ENCODE assay signal across 35 cellular contexts in genomic region chr6:149492798-149493165, GRCh38. TPM values are rescaled to one million over a fixed set of nuclear protein-coding genes. Genes with fewer than 3 reads are reported as not detected.
DNase-seq lines count a peak whose midpoint lies in the region; ATAC-seq, FAIRE-seq and TF ChIP-seq lines count a peak whose summit lies in the region.
"Had no signal": no experiment of that assay in that cellular context is flagged by ENCODE, and none has a peak within 500 bp of the region (broad histone marks: within the 10 kb centered on the region; RNA-seq: fewer than 3 reads in every experiment).

No MANE protein-coding gene starts in this region.

- H4K20me1 ChIP-seq in HepG2 (ENCODE audit: insufficient read depth, low read length): no peaks in the 10 kb centered on the region

- H3K36me3 ChIP-seq in HepG2 (replicated peaks in 1 of 2; ENCODE audit: control insufficient read depth in 1 of 2, insufficient read depth in 2 of 2, low read length in 2 of 2): no peaks in the 10 kb centered on the region
- no peaks in the 10 kb centered on the region for H3K36me3 ChIP-seq in right lobe of liver
- H3K36me3 ChIP-seq in endodermal cell (ENCODE audit: control insufficient read depth, insufficient read depth, low read length): no peaks in the 10 kb centered on the region
- H3K36me3 ChIP-seq: heart right ventricle, neural progenitor cell, Peyer's patch, upper lobe of left lung had no signal

- no peak overlapping the region for H3K4me3 ChIP-seq in HepG2 (replicated peaks in 1 of 3; ENCODE audit: insufficient read depth in 1 of 3, low read depth in 2 of 3, low read length in 3 of 3)
- H3K4me3 ChIP-seq in right lobe of liver: no peak overlapping the region
- no peak overlapping the region for H3K4me3 ChIP-seq in endodermal cell (ENCODE audit: low read length)
- H3K4me3 ChIP-seq: heart right ventricle, neural progenitor cell, Peyer's patch, smooth muscle cell, upper lobe of left lung had no signal

- no peak overlapping the region for H3K9ac ChIP-seq in HepG2 (ENCODE audit: insufficient read depth, low read depth, low read length)
- H3K9ac ChIP-seq in endodermal cell (ENCODE audit: extremely low read depth, low read length, poor library complexity, severe bottlenecking): no peak overlapping the region
- H3K9ac ChIP-seq: KMS-11, neural progenitor cell, parathyroid adenoma had no signal

- peaks cover 87% of the 10 kb centered on the region for H3K4me1 Mint-ChIP-seq in activated CD4-positive, alpha-beta T cell treated with anti-CD3 and anti-CD28 coated beads for 36 hours
- H3K4me1 Mint-ChIP-seq in activated naive CD8-positive, alpha-beta T cell treated with anti-CD3 and anti-CD28 coated beads, Interleukin-2, amount 10 ng/mL, durations not matched to agents 7 days and 5 days: peaks cover 32% of the 10 kb centered on the region
- H3K4me1 Mint-ChIP-seq in endodermal cell (no peaks in the 10 kb centered on the region), glutamatergic neuron (ENCODE audit: low read depth, unreplicated experiment) (no peaks in the 10 kb centered on the region)
- H3K4me1 Mint-ChIP-seq: neural progenitor cell had no signal

- TF ChIP-seq EP300 in HepG2 (IDR thresholded peaks at IDR 0.05; ENCODE audit: low read depth in 2 of 2, low read length in 2 of 2): no peak
- TF ChIP-seq EP300 in HepG2 (CRISPR knock-in tag; IDR thresholded peaks at IDR 0.05; ENCODE audit: borderline replicate concordance): no peak

- TF ChIP-seq POLR2A in HepG2 (IDR thresholded peaks at IDR 0.05; ENCODE audit: insufficient read depth in 1 of 2, low read depth in 2 of 2, low read length in 2 of 2): no peak
- TF ChIP-seq POLR2A in right lobe of liver (IDR thresholded peaks at IDR 0.05): no peak

- no peak for FAIRE-seq in HepG2 (lab: Jason Lieb, UNC)
- FAIRE-seq: bronchial epithelial cell, colon, GM12892, HTR-8/SVneo had no signal

- no peak for TF ChIP-seq RAD21 in HepG2 (CRISPR knock-in tag; IDR thresholded peaks at IDR 0.05)

- H3K27ac ChIP-seq in HepG2 (ENCODE audit: extremely low read length, insufficient read depth, low read length) (no peak overlapping the region), right lobe of liver (no peak overlapping the region), endodermal cell (ENCODE audit: low read depth, low read length) (no peak overlapping the region)
- H3K27ac ChIP-seq: 22Rv1, heart right ventricle, KMS-11, neural progenitor cell, parathyroid adenoma, Peyer's patch, upper lobe of left lung had no signal

- no peaks in the 10 kb centered on the region for H3K27me3 ChIP-seq in HepG2 (ENCODE audit: control insufficient read depth in 1 of 2, insufficient read depth in 2 of 2, low read length in 2 of 2)
- H3K27me3 ChIP-seq in right lobe of liver: no peaks in the 10 kb centered on the region
- no peaks in the 10 kb centered on the region for H3K27me3 ChIP-seq in endodermal cell (ENCODE audit: control insufficient read depth, insufficient read depth, low read length, poor library complexity, severe bottlenecking)
- H3K27me3 ChIP-seq: heart right ventricle, neural progenitor cell, Peyer's patch, upper lobe of left lung had no signal

- H3K9me3 ChIP-seq in HepG2 (ENCODE audit: low read length) (no peaks in the 10 kb centered on the region), right lobe of liver (no peaks in the 10 kb centered on the region), endodermal cell (ENCODE audit: control insufficient read depth, low read length) (no peaks in the 10 kb centered on the region)
- H3K9me3 ChIP-seq: heart right ventricle, Peyer's patch, upper lobe of left lung had no signal

- 88% methylated on average over 3 of the region's 3 CpGs for WGBS in HepG2 (ENCODE audit: low lambda C conversion rate)
- WGBS in right lobe of liver (ENCODE audit: insufficient coverage, low coverage, low lambda C conversion rate, missing lambda C conversion rate): 90% methylated on average over 3 of the region's 3 CpGs
- WGBS in endodermal cell (ENCODE audit: insufficient coverage in 1 of 2, insufficient read length in 1 of 2), 2 experiments: 95 to 100% methylated on average over 1 to 3 of the region's 3 CpGs

- no peak for DNase-seq in activated CD4-positive, alpha-beta T cell treated with anti-CD3 and anti-CD28 coated beads for 36 hours
- DNase-seq in activated CD4-positive, alpha-beta T cell treated with anti-CD3 and anti-CD28 coated beads for 48 hours: no peak
- DNase-seq in HepG2 (ENCODE audit: low spot score): no peak
- no peak for DNase-seq in right lobe of liver
- no peak for DNase-seq in activated naive CD8-positive, alpha-beta T cell treated with anti-CD3 and anti-CD28 coated beads, Interleukin-2, amount 10 ng/mL, durations not matched to agents 7 days and 5 days
- no peak for DNase-seq in endodermal cell
- DNase-seq in NCI-H2227 (lab: John Stamatoyannopoulos, UW; ENCODE audit: unreplicated experiment): no peak
- no peak for DNase-seq in glutamatergic neuron
- DNase-seq: DMS 273 treated with DMSO at 0.1 percent for 48 hours; effector CD8-positive, alpha-beta T cell; EL; erythroblast; GOT3; heart right ventricle; HFFc6; MM.1S; NCI-H1417 treated with DMSO at 0.1 percent for 48 hours; NCI-H2081; NCI-H226; NCI-H69; Peyer's patch; SIG-M5; substantia nigra; upper lobe of left lung had no signal

- H3K27ac Mint-ChIP-seq in activated CD4-positive, alpha-beta T cell treated with anti-CD3 and anti-CD28 coated beads for 36 hours: peak overlapping the region; percentile 92
- H3K27ac Mint-ChIP-seq in activated naive CD8-positive, alpha-beta T cell treated with anti-CD3 and anti-CD28 coated beads, Interleukin-2, amount 10 ng/mL, durations not matched to agents 7 days and 5 days: peak overlapping the region; percentile 53
- no peak overlapping the region for H3K27ac Mint-ChIP-seq in endodermal cell
- H3K27ac Mint-ChIP-seq in glutamatergic neuron (ENCODE audit: unreplicated experiment): no peak overlapping the region
- H3K27ac Mint-ChIP-seq: HFFc6, neural progenitor cell had no signal

- no peaks in the 10 kb centered on the region for H3K79me2 ChIP-seq in HepG2 (ENCODE audit: insufficient read depth, low read length)
- H3K79me2 ChIP-seq: parathyroid adenoma had no signal

- no peak for TF ChIP-seq CTCF in HepG2 (CRISPR knock-in tag; IDR thresholded peaks at IDR 0.05)
- no peak for TF ChIP-seq CTCF in right lobe of liver (IDR thresholded peaks at IDR 0.05)
- TF ChIP-seq CTCF in endodermal cell (conservative IDR thresholded peaks at IDR 0.05): no peak
- TF ChIP-seq CTCF in glutamatergic neuron (IDR thresholded peaks at IDR 0.05; ENCODE audit: partially characterized antibody, unreplicated experiment): no peak

- H3K4me1 ChIP-seq in HepG2 (ENCODE audit: insufficient read depth, low read length) (peaks cover 39% of the 10 kb centered on the region), right lobe of liver (no peaks in the 10 kb centered on the region), endodermal cell (ENCODE audit: control insufficient read depth, insufficient read depth, low read length) (no peaks in the 10 kb centered on the region)
- H3K4me1 ChIP-seq: neural progenitor cell, parathyroid adenoma, Peyer's patch, upper lobe of left lung had no signal

- ATAC-seq in activated CD4-positive, alpha-beta T cell treated with anti-CD3 and anti-CD28 coated beads for 36 hours: no peak
- ATAC-seq in HepG2 (peak; percentile 23; the same call in 1 of the 3 replicates), right lobe of liver (no peak)
- ATAC-seq in activated naive CD8-positive, alpha-beta T cell treated with anti-CD3 and anti-CD28 coated beads, Interleukin-2, amount 10 ng/mL, durations not matched to agents 7 days and 5 days (ENCODE audit: low read depth): no peak
- ATAC-seq: heart right ventricle had no signal

- no peak overlapping the region for H3K4me3 Mint-ChIP-seq in activated CD4-positive, alpha-beta T cell treated with anti-CD3 and anti-CD28 coated beads for 36 hours
- no peak overlapping the region for H3K4me3 Mint-ChIP-seq in activated naive CD8-positive, alpha-beta T cell treated with anti-CD3 and anti-CD28 coated beads, Interleukin-2, amount 10 ng/mL, durations not matched to agents 7 days and 5 days
- H3K4me3 Mint-ChIP-seq in endodermal cell (no peak overlapping the region), glutamatergic neuron (ENCODE audit: unreplicated experiment) (no peak overlapping the region)
- H3K4me3 Mint-ChIP-seq: HFFc6, neural progenitor cell had no signal

- H3K27me3 Mint-ChIP-seq in activated CD4-positive, alpha-beta T cell treated with anti-CD3 and anti-CD28 coated beads for 36 hours: no peaks in the 10 kb centered on the region
- no peaks in the 10 kb centered on the region for H3K27me3 Mint-ChIP-seq in activated naive CD8-positive, alpha-beta T cell treated with anti-CD3 and anti-CD28 coated beads, Interleukin-2, amount 10 ng/mL, durations not matched to agents 7 days and 5 days
- H3K27me3 Mint-ChIP-seq in endodermal cell (ENCODE audit: insufficient read depth) (no peaks in the 10 kb centered on the region), glutamatergic neuron (ENCODE audit: unreplicated experiment) (peaks cover 2% of the 10 kb centered on the region)

- H3K36me3 Mint-ChIP-seq in activated CD4-positive, alpha-beta T cell treated with anti-CD3 and anti-CD28 coated beads for 36 hours (ENCODE audit: low read depth): peaks cover 10% of the 10 kb centered on the region
- peaks cover 7% of the 10 kb centered on the region for H3K36me3 Mint-ChIP-seq in activated naive CD8-positive, alpha-beta T cell treated with anti-CD3 and anti-CD28 coated beads, Interleukin-2, amount 10 ng/mL, durations not matched to agents 7 days and 5 days
- H3K36me3 Mint-ChIP-seq in endodermal cell (ENCODE audit: low read depth) (no peaks in the 10 kb centered on the region), glutamatergic neuron (ENCODE audit: unreplicated experiment) (no peaks in the 10 kb centered on the region)
- H3K36me3 Mint-ChIP-seq: neural progenitor cell had no signal

- BruUV-seq in HepG2 (replicated peaks; lab: Mats Ljungman, UMichigan): no TSS peak

- no peaks in the 10 kb centered on the region for H3K9me3 Mint-ChIP-seq in activated CD4-positive, alpha-beta T cell treated with anti-CD3 and anti-CD28 coated beads for 36 hours (ENCODE audit: low read depth)
- no peaks in the 10 kb centered on the region for H3K9me3 Mint-ChIP-seq in activated naive CD8-positive, alpha-beta T cell treated with anti-CD3 and anti-CD28 coated beads, Interleukin-2, amount 10 ng/mL, durations not matched to agents 7 days and 5 days
- H3K9me3 Mint-ChIP-seq in endodermal cell (no peaks in the 10 kb centered on the region), glutamatergic neuron (ENCODE audit: unreplicated experiment) (no peaks in the 10 kb centered on the region)
- H3K9me3 Mint-ChIP-seq: HFFc6, neural progenitor cell had no signal

- no peak overlapping the region for H2AFZ ChIP-seq in HepG2 (ENCODE audit: low read length)
- H2AFZ ChIP-seq: neural progenitor cell, parathyroid adenoma had no signal

- no peak overlapping the region for H3K4me2 ChIP-seq in HepG2 (ENCODE audit: low read depth, low read length)
- H3K4me2 ChIP-seq: KMS-11, neural progenitor cell, smooth muscle cell had no signal

- in situ Hi-C loops in HepG2 (cut with HindIII; ENCODE audit: extremely low pct_ligation_motif_present, low pct_unique_long_range_greater_than_20kb): no loop called here

- intact Hi-C loops in activated CD4-positive, alpha-beta T cell treated with anti-CD3 and anti-CD28 coated beads for 36 hours (cut with DNase I, micrococcal nuclease): loop anchor here (10.0 kb wide), 3 partner anchors 348 to 728 kb away; no protein-coding TSS in a partner anchor
- intact Hi-C loops in HepG2 (cut with micrococcal nuclease; ENCODE audit: unreplicated experiment): no loop called here
- intact Hi-C loops in right lobe of liver (cut with DNase I): no loop called here

- POLR2A ChIA-PET in activated CD4-positive, alpha-beta T cell treated with anti-CD3 and anti-CD28 coated beads for 36 hours (lab: Charles Lee): no interaction called here
- POLR2A ChIA-PET in HepG2 (lab: Yijun Ruan, JAX): interaction anchor here (1.0 kb wide), 1 partner anchor 10 kb away, joined by 3 read pairs; no protein-coding TSS in a partner anchor
- POLR2A ChIA-PET in activated naive CD8-positive, alpha-beta T cell treated with anti-CD3 and anti-CD28 coated beads, Interleukin-2, amount 10 ng/mL, durations not matched to agents 7 days and 5 days (lab: Charles Lee): interaction anchor here (1.0 kb wide), 1 partner anchor 61 kb away, joined by 3 read pairs; no protein-coding TSS in a partner anchor

- CTCF ChIA-PET in activated CD4-positive, alpha-beta T cell treated with anti-CD3 and anti-CD28 coated beads for 36 hours (lab: Charles Lee): interaction anchor here (0.6 to 1.7 kb wide), 3 partner anchors 16 to 25 kb away, joined by 3 to 4 read pairs (median 3); no protein-coding TSS in a partner anchor
- CTCF ChIA-PET in HepG2 (lab: Yijun Ruan, JAX; ENCODE audit: low intra/inter-chr PET ratio, low total read pairs): no interaction called here

RNA-seq across cellular contexts. Expression of gene ZC3H12D, which starts 8.0 kb away (rescaled TPM):
- 10 to 100 TPM; 72.2 to 89.9 TPM for total RNA-seq in activated CD4-positive, alpha-beta T cell treated with anti-CD3 and anti-CD28 coated beads for 36 hours
- total RNA-seq in HepG2 (2016; rRNA removed; fragmentation: Illumina TruSeq; extraction: Trizol) (2.1 and 2.7 TPM in 2 replicates), right lobe of liver (1 to 10 TPM in 1 of 6 experiments, under 1 TPM in 5; 0.49 to 1.4 (median 0.90) TPM), endodermal cell (under 1 TPM; 0.20 to 0.42 TPM), glutamatergic neuron (ENCODE audit: unreplicated experiment) (48.7 TPM)
- 0.88 and 0.91 TPM in 2 replicates for total RNA-seq in HepG2 (2016; cell fraction: cytosol; rRNA removed; fragmentation: Illumina TruSeq; extraction: Trizol; ENCODE audit: low read depth)
- total RNA-seq in HepG2 (2016; cell fraction: insoluble cytoplasmic fraction; rRNA removed; fragmentation: Illumina TruSeq; extraction: Trizol): 1.2 and 1.9 TPM in 2 replicates
- total RNA-seq in HepG2 (2016; cell fraction: membrane; rRNA removed; fragmentation: Illumina TruSeq; extraction: Trizol): 1.1 and 1.2 TPM in 2 replicates
- total RNA-seq in HepG2 (2016; cell fraction: nucleus; rRNA removed; fragmentation: Illumina TruSeq; extraction: Trizol): 2.5 and 3.1 TPM in 2 replicates
- polyA plus RNA-seq in HepG2 (2011; rRNA removed): 1.2 and 1.7 TPM in 2 replicates
- 0.85 and 1.1 TPM in 2 replicates for polyA plus RNA-seq in HepG2 (2011; cell fraction: cytosol; rRNA removed)
- polyA plus RNA-seq in HepG2 (2011; cell fraction: nucleus; rRNA removed): 2.7 and 3.3 TPM in 2 replicates
- polyA plus RNA-seq in HepG2 (2012): 0.52 and 1.1 TPM in 2 replicates
- polyA plus RNA-seq in HepG2 (2016; cell fraction: cytosol; fragmentation: Illumina TruSeq; extraction: Trizol; ENCODE audit: low read depth): 0.17 and 0.23 TPM in 2 replicates
- 0.86 and 1.6 TPM in 2 replicates for polyA plus RNA-seq in HepG2 (2016; cell fraction: insoluble cytoplasmic fraction; fragmentation: Illumina TruSeq; extraction: Trizol; ENCODE audit: low read depth)
- 0.51 and 0.76 TPM in 2 replicates for polyA plus RNA-seq in HepG2 (2016; cell fraction: membrane; fragmentation: Illumina TruSeq; extraction: Trizol; ENCODE audit: low read depth)
- polyA plus RNA-seq in HepG2 (2016; cell fraction: nucleus; fragmentation: Illumina TruSeq; extraction: Trizol; ENCODE audit: insufficient read depth, low read depth): 2.8 and 3.1 TPM in 2 replicates
- 0.54 and 3.2 TPM in 2 replicates for polyA minus RNA-seq in HepG2 (2011; rRNA and poly(A)+ RNA removed; ENCODE audit: low replicate concordance)
- 0.53 and 1.2 TPM in 2 replicates for polyA minus RNA-seq in HepG2 (2011; cell fraction: cytosol; rRNA and poly(A)+ RNA removed)
- 2.2 and 2.9 TPM in 2 replicates for polyA minus RNA-seq in HepG2 (2011; cell fraction: nucleus; rRNA and poly(A)+ RNA removed)
- 10 to 100 TPM; 25.5 to 27.0 TPM for total RNA-seq in activated naive CD8-positive, alpha-beta T cell treated with anti-CD3 and anti-CD28 coated beads, Interleukin-2, amount 10 ng/mL, durations not matched to agents 7 days and 5 days
- 0.21 TPM for polyA plus RNA-seq in endodermal cell (2013, experiment 1 of 2)
- 0.25 TPM for polyA plus RNA-seq in endodermal cell (2013, experiment 2 of 2)
- total RNA-seq: kidney epithelial cell, lung microvascular endothelial cell, smooth muscle cell had no signal
- polyA plus RNA-seq: smooth muscle cell had no signal

RNA-seq across cellular contexts. Expression of gene PPIL4, which starts 53.1 kb away (rescaled TPM):
- 10 to 100 TPM; 22.6 to 26.8 TPM for total RNA-seq in activated CD4-positive, alpha-beta T cell treated with anti-CD3 and anti-CD28 coated beads for 36 hours
- 46.0 and 67.8 TPM in 2 replicates for total RNA-seq in HepG2 (2016; rRNA removed; fragmentation: Illumina TruSeq; extraction: Trizol)
- total RNA-seq in HepG2 (2016; cell fraction: cytosol; rRNA removed; fragmentation: Illumina TruSeq; extraction: Trizol; ENCODE audit: low read depth): 13.8 and 17.0 TPM in 2 replicates
- total RNA-seq in HepG2 (2016; cell fraction: insoluble cytoplasmic fraction; rRNA removed; fragmentation: Illumina TruSeq; extraction: Trizol): 47.1 and 69.6 TPM in 2 replicates
- 14.4 and 19.2 TPM in 2 replicates for total RNA-seq in HepG2 (2016; cell fraction: membrane; rRNA removed; fragmentation: Illumina TruSeq; extraction: Trizol)
- total RNA-seq in HepG2 (2016; cell fraction: nucleus; rRNA removed; fragmentation: Illumina TruSeq; extraction: Trizol): 37.8 and 41.0 TPM in 2 replicates
- 5.2 and 5.5 TPM in 2 replicates for polyA plus RNA-seq in HepG2 (2011; rRNA removed)
- polyA plus RNA-seq in HepG2 (2011; cell fraction: cytosol; rRNA removed): 1.8 and 3.8 TPM in 2 replicates
- 4.0 and 6.2 TPM in 2 replicates for polyA plus RNA-seq in HepG2 (2011; cell fraction: nucleus; rRNA removed)
- polyA plus RNA-seq in HepG2 (2012): 21.8 and 30.7 TPM in 2 replicates
- polyA plus RNA-seq in HepG2 (2016; cell fraction: cytosol; fragmentation: Illumina TruSeq; extraction: Trizol; ENCODE audit: low read depth): 2.4 and 2.5 TPM in 2 replicates
- 59.0 and 69.8 TPM in 2 replicates for polyA plus RNA-seq in HepG2 (2016; cell fraction: insoluble cytoplasmic fraction; fragmentation: Illumina TruSeq; extraction: Trizol; ENCODE audit: low read depth)
- 3.5 and 5.4 TPM in 2 replicates for polyA plus RNA-seq in HepG2 (2016; cell fraction: membrane; fragmentation: Illumina TruSeq; extraction: Trizol; ENCODE audit: low read depth)
- 55.7 and 57.6 TPM in 2 replicates for polyA plus RNA-seq in HepG2 (2016; cell fraction: nucleus; fragmentation: Illumina TruSeq; extraction: Trizol; ENCODE audit: insufficient read depth, low read depth)
- polyA minus RNA-seq in HepG2 (2011; rRNA and poly(A)+ RNA removed; ENCODE audit: low replicate concordance): 1.0 and 1.7 TPM in 2 replicates
- 9.3 and 11.2 TPM in 2 replicates for polyA minus RNA-seq in HepG2 (2011; cell fraction: cytosol; rRNA and poly(A)+ RNA removed)
- 18.6 and 19.8 TPM in 2 replicates for polyA minus RNA-seq in HepG2 (2011; cell fraction: nucleus; rRNA and poly(A)+ RNA removed)
- 1 to 10 TPM; 7.5 to 9.6 (median 8.7) TPM for total RNA-seq in right lobe of liver
- 10 to 100 TPM; 24.2 to 24.9 TPM for total RNA-seq in activated naive CD8-positive, alpha-beta T cell treated with anti-CD3 and anti-CD28 coated beads, Interleukin-2, amount 10 ng/mL, durations not matched to agents 7 days and 5 days
- 10 to 100 TPM; 35.8 to 41.7 TPM for total RNA-seq in endodermal cell
- 32.2 TPM for polyA plus RNA-seq in endodermal cell (2013, experiment 1 of 2)
- 33.2 TPM for polyA plus RNA-seq in endodermal cell (2013, experiment 2 of 2)
- total RNA-seq in glutamatergic neuron (ENCODE audit: unreplicated experiment): 26.8 TPM

Comparison
In these comparisons a context has a peak if more than half of its experiments do, and no peak if none do; other contexts are left out.
1. H3K27ac Mint-ChIP-seq: peak in activated CD4-positive, alpha-beta T cell treated with anti-CD3 and anti-CD28 coated beads for 36 hours (single experiment) and activated naive CD8-positive, alpha-beta T cell treated with anti-CD3 and anti-CD28 coated beads, Interleukin-2, amount 10 ng/mL, durations not matched to agents 7 days and 5 days (single experiment); none in endodermal cell (single experiment) and glutamatergic neuron (single experiment).
2. intact Hi-C loops: an anchor here in activated CD4-positive, alpha-beta T cell treated with anti-CD3 and anti-CD28 coated beads for 36 hours (10.0 kb wide); none called in HepG2 and right lobe of liver.